14 cellular contexts compared by ENCODE assay signal in genomic region chr1:180805316-180805715, GRCh38.
DNase-seq lines count a peak whose midpoint lies in the region; ATAC-seq lines count a peak whose summit lies in the region.
"Had no signal": no experiment of that assay in that cellular context is flagged by ENCODE, and none has a peak within 500 bp of the region (broad histone marks: within the 10 kb centered on the region; RNA-seq: fewer than 3 reads in every experiment).

No MANE protein-coding gene starts in this region.

- peak; percentile 72 for ATAC-seq in GM18502 (IDR thresholded peaks at IDR 0.05; ENCODE audit: poor library complexity, unreplicated experiment)
- ATAC-seq in GM19438 (IDR thresholded peaks at IDR 0.05; ENCODE audit: low read depth, unreplicated experiment) = peak; percentile 84
- peak; percentile 56 for ATAC-seq in HG02763 (IDR thresholded peaks at IDR 0.05; ENCODE audit: unreplicated experiment)
- ATAC-seq in HG03196 (IDR thresholded peaks at IDR 0.05; ENCODE audit: unreplicated experiment) = no peak
- ATAC-seq: activated CD8-positive, alpha-beta T cell treated with anti-CD3 and anti-CD28 coated beads, Interleukin-2, amount 10 ng/mL, durations not matched to agents 7 days and 5 days; heart right ventricle; left ventricle myocardium superior; sciatic nerve had no signal

- peak; percentile 64 for DNase-seq in MV-4-11 (lab: John Stamatoyannopoulos, UW)
- DNase-seq in foreskin melanocyte = no peak
- no peak for DNase-seq in NCI-H748 (lab: John Stamatoyannopoulos, UW; ENCODE audit: unreplicated experiment)
- DNase-seq: activated CD8-positive, alpha-beta T cell treated with anti-CD3 and anti-CD28 coated beads, Interleukin-2, amount 10 ng/mL, durations not matched to agents 7 days and 5 days; caudate nucleus; GDM1; heart right ventricle; left ventricle myocardium superior; substantia nigra had no signal
